Comparison of ENCODE assay signal across 1 cellular context in genomic region chr7:106285051-106285800, GRCh38.
TF ChIP-seq lines count a peak whose summit lies in the region.

No MANE protein-coding gene starts in this region.

TF ChIP-seq in HepG2, 621 proteins besides CTCF, POLR2A, EP300 and RAD21 (continued from another document and continues in another):
- TF ChIP-seq, protein P1, sequence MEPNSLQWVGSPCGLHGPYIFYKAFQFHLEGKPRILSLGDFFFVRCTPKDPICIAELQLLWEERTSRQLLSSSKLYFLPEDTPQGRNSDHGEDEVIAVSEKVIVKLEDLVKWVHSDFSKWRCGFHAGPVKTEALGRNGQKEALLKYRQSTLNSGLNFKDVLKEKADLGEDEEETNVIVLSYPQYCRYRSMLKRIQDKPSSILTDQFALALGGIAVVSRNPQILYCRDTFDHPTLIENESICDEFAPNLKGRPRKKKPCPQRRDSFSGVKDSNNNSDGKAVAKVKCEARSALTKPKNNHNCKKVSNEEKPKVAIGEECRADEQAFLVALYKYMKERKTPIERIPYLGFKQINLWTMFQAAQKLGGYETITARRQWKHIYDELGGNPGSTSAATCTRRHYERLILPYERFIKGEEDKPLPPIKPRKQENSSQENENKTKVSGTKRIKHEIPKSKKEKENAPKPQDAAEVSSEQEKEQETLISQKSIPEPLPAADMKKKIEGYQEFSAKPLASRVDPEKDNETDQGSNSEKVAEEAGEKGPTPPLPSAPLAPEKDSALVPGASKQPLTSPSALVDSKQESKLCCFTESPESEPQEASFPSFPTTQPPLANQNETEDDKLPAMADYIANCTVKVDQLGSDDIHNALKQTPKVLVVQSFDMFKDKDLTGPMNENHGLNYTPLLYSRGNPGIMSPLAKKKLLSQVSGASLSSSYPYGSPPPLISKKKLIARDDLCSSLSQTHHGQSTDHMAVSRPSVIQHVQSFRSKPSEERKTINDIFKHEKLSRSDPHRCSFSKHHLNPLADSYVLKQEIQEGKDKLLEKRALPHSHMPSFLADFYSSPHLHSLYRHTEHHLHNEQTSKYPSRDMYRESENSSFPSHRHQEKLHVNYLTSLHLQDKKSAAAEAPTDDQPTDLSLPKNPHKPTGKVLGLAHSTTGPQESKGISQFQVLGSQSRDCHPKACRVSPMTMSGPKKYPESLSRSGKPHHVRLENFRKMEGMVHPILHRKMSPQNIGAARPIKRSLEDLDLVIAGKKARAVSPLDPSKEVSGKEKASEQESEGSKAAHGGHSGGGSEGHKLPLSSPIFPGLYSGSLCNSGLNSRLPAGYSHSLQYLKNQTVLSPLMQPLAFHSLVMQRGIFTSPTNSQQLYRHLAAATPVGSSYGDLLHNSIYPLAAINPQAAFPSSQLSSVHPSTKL (CRISPR knock-in tag; IDR thresholded peaks at IDR 0.05), result peak; percentile 83; the same call in 1 of the 2 replicates
- TF ChIP-seq DNMT3B (CRISPR knock-in tag; conservative IDR thresholded peaks at IDR 0.05) (no peak), SALL2 (CRISPR knock-in tag; IDR thresholded peaks at IDR 0.05) (peak; percentile 58; the same call in 1 of the 2 replicates), CCDC6 (CRISPR knock-in tag; IDR thresholded peaks at IDR 0.05) (peak; percentile 49; the same call in 1 of the 2 replicates), ATF1 (CRISPR knock-in tag; IDR thresholded peaks at IDR 0.05) (no peak), TCF7 (IDR thresholded peaks at IDR 0.05; ENCODE audit: low read depth) (peak; percentile 19; the same call in 1 of the 2 replicates), PHB2 (IDR thresholded peaks at IDR 0.05; ENCODE audit: partially characterized antibody) (no peak), ZBTB26 (CRISPR knock-in tag; IDR thresholded peaks at IDR 0.05; ENCODE audit: borderline replicate concordance) (no peak), KLF11 (CRISPR knock-in tag; IDR thresholded peaks at IDR 0.05) (no peak), SOX5 (CRISPR knock-in tag; IDR thresholded peaks at IDR 0.05; ENCODE audit: borderline replicate concordance) (peak; percentile 42; the same call in 1 of the 2 replicates), CREB3 (CRISPR knock-in tag; IDR thresholded peaks at IDR 0.05) (no peak), CHD2 (IDR thresholded peaks at IDR 0.05; ENCODE audit: low read depth, low read length) (no peak), SKI (IDR thresholded peaks at IDR 0.05; ENCODE audit: partially characterized antibody) (peak; percentile 68), EEA1 (CRISPR knock-in tag; IDR thresholded peaks at IDR 0.05; ENCODE audit: borderline replicate concordance) (no peak), ZNF547 (CRISPR knock-in tag; IDR thresholded peaks at IDR 0.05) (0 out of 2 replicates have a peak, but pooled peaks have one; percentile 32), ZBTB1 (CRISPR knock-in tag; IDR thresholded peaks at IDR 0.05; ENCODE audit: borderline replicate concordance) (no peak), ZBTB3 (CRISPR knock-in tag; IDR thresholded peaks at IDR 0.05; ENCODE audit: borderline replicate concordance, low read depth) (no peak), ZFP41 (CRISPR knock-in tag; IDR thresholded peaks at IDR 0.05; ENCODE audit: borderline replicate concordance) (no peak; the same call in 1 of the 2 replicates), TFDP2 (CRISPR knock-in tag; IDR thresholded peaks at IDR 0.05) (peak; percentile 74), ZNF335 (CRISPR knock-in tag; IDR thresholded peaks at IDR 0.05) (peak; percentile 71; the same call in 1 of the 2 replicates), ATAD3A (CRISPR knock-in tag; IDR thresholded peaks at IDR 0.05) (no peak), ZNF337 (CRISPR knock-in tag; IDR thresholded peaks at IDR 0.05; ENCODE audit: borderline replicate concordance, low read depth) (no peak), CBFB (CRISPR knock-in tag; IDR thresholded peaks at IDR 0.05) (no peak), NFKB2 (CRISPR knock-in tag; IDR thresholded peaks at IDR 0.05; ENCODE audit: borderline replicate concordance) (peak; percentile 59; the same call in 1 of the 2 replicates), RXRA (CRISPR knock-in tag; IDR thresholded peaks at IDR 0.05) (peak; percentile 77; the same call in 1 of the 2 replicates), TAF1 (CRISPR knock-in tag; IDR thresholded peaks at IDR 0.05) (peak; percentile 66), ZNF468 (CRISPR knock-in tag; IDR thresholded peaks at IDR 0.05) (no peak), SOX6 (IDR thresholded peaks at IDR 0.05) (no peak), SOX6 (CRISPR knock-in tag; IDR thresholded peaks at IDR 0.05) (peak; percentile 75), NAIF1 (CRISPR knock-in tag; IDR thresholded peaks at IDR 0.05; ENCODE audit: borderline replicate concordance) (peak; percentile 29; the same call in 1 of the 2 replicates), DMAP1 (CRISPR knock-in tag; IDR thresholded peaks at IDR 0.05) (peak; percentile 75; the same call in 1 of the 2 replicates), MYNN (CRISPR knock-in tag; IDR thresholded peaks at IDR 0.05; ENCODE audit: low read depth) (no peak), REL (CRISPR knock-in tag; conservative IDR thresholded peaks at IDR 0.05) (no peak; the same call in 1 of the 2 replicates), ZC3H4 (CRISPR knock-in tag; IDR thresholded peaks at IDR 0.05; ENCODE audit: borderline replicate concordance) (no peak), ZNF546 (CRISPR knock-in tag; conservative IDR thresholded peaks at IDR 0.05) (peak; percentile 47), RFX1 (IDR thresholded peaks at IDR 0.05) (no peak), NFE2L1 (CRISPR knock-in tag; IDR thresholded peaks at IDR 0.05; ENCODE audit: borderline replicate concordance) (no peak), ZNF274 (CRISPR knock-in tag; IDR thresholded peaks at IDR 0.05) (peak; percentile 63; the same call in 1 of the 2 replicates), NFIC (IDR thresholded peaks at IDR 0.05; ENCODE audit: low read length) (no peak), ZBTB8A (CRISPR knock-in tag; IDR thresholded peaks at IDR 0.05; ENCODE audit: borderline replicate concordance, low read depth) (peak; percentile 33; the same call in 1 of the 2 replicates), PHF20 (CRISPR knock-in tag; IDR thresholded peaks at IDR 0.05) (no peak; the same call in 1 of the 2 replicates), ZNF782 (CRISPR knock-in tag; IDR thresholded peaks at IDR 0.05; ENCODE audit: borderline replicate concordance) (0 out of 2 replicates have a peak, but pooled peaks have one; percentile 48), ZNF44 (CRISPR knock-in tag; IDR thresholded peaks at IDR 0.05) (no peak), ZMYM3 (CRISPR knock-in tag; IDR thresholded peaks at IDR 0.05) (no peak), CSRNP1 (CRISPR knock-in tag; IDR thresholded peaks at IDR 0.05) (no peak), ZNF761 (CRISPR knock-in tag; conservative IDR thresholded peaks at IDR 0.05) (0 out of 2 replicates have a peak, but pooled peaks have one; percentile 40), CBX1 (IDR thresholded peaks at IDR 0.05; ENCODE audit: low read depth) (peak; percentile 86), JUND (CRISPR knock-in tag; IDR thresholded peaks at IDR 0.05) (no peak), ZNF879 (CRISPR knock-in tag; IDR thresholded peaks at IDR 0.05) (0 out of 2 replicates have a peak, but pooled peaks have one; percentile 60), ZNF572 (CRISPR knock-in tag; IDR thresholded peaks at IDR 0.05) (0 out of 2 replicates have a peak, but pooled peaks have one; percentile 74), ZSCAN9 (CRISPR knock-in tag; IDR thresholded peaks at IDR 0.05; ENCODE audit: borderline replicate concordance) (no peak), SIN3A (IDR thresholded peaks at IDR 0.05; ENCODE audit: borderline replicate concordance, low read depth, low read length) (0 out of 2 replicates have a peak, but pooled peaks have one; percentile 30), ZNF205 (CRISPR knock-in tag; IDR thresholded peaks at IDR 0.05) (no peak), TBP (CRISPR knock-in tag; IDR thresholded peaks at IDR 0.05) (no peak), SOX13 (IDR thresholded peaks at IDR 0.05) (0 out of 2 replicates have a peak, but pooled peaks have one; percentile 22), SOX13 (CRISPR knock-in tag; conservative IDR thresholded peaks at IDR 0.05 in 1 of 2, IDR thresholded peaks at IDR 0.05 in 1 of 2) (peak in 1 of 2 experiments; percentile 49; a peak in 1 of 4 replicates)
- TF ChIP-seq, protein P2, sequence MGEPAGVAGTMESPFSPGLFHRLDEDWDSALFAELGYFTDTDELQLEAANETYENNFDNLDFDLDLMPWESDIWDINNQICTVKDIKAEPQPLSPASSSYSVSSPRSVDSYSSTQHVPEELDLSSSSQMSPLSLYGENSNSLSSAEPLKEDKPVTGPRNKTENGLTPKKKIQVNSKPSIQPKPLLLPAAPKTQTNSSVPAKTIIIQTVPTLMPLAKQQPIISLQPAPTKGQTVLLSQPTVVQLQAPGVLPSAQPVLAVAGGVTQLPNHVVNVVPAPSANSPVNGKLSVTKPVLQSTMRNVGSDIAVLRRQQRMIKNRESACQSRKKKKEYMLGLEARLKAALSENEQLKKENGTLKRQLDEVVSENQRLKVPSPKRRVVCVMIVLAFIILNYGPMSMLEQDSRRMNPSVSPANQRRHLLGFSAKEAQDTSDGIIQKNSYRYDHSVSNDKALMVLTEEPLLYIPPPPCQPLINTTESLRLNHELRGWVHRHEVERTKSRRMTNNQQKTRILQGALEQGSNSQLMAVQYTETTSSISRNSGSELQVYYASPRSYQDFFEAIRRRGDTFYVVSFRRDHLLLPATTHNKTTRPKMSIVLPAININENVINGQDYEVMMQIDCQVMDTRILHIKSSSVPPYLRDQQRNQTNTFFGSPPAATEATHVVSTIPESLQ (CRISPR knock-in tag; conservative IDR thresholded peaks at IDR 0.05), result no peak
- TF ChIP-seq, protein P3, sequence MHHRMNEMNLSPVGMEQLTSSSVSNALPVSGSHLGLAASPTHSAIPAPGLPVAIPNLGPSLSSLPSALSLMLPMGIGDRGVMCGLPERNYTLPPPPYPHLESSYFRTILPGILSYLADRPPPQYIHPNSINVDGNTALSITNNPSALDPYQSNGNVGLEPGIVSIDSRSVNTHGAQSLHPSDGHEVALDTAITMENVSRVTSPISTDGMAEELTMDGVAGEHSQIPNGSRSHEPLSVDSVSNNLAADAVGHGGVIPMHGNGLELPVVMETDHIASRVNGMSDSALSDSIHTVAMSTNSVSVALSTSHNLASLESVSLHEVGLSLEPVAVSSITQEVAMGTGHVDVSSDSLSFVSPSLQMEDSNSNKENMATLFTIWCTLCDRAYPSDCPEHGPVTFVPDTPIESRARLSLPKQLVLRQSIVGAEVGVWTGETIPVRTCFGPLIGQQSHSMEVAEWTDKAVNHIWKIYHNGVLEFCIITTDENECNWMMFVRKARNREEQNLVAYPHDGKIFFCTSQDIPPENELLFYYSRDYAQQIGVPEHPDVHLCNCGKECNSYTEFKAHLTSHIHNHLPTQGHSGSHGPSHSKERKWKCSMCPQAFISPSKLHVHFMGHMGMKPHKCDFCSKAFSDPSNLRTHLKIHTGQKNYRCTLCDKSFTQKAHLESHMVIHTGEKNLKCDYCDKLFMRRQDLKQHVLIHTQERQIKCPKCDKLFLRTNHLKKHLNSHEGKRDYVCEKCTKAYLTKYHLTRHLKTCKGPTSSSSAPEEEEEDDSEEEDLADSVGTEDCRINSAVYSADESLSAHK (CRISPR knock-in tag; IDR thresholded peaks at IDR 0.05; ENCODE audit: borderline replicate concordance), result no peak
- TF ChIP-seq, protein P4, sequence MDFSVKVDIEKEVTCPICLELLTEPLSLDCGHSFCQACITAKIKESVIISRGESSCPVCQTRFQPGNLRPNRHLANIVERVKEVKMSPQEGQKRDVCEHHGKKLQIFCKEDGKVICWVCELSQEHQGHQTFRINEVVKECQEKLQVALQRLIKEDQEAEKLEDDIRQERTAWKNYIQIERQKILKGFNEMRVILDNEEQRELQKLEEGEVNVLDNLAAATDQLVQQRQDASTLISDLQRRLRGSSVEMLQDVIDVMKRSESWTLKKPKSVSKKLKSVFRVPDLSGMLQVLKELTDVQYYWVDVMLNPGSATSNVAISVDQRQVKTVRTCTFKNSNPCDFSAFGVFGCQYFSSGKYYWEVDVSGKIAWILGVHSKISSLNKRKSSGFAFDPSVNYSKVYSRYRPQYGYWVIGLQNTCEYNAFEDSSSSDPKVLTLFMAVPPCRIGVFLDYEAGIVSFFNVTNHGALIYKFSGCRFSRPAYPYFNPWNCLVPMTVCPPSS (IDR thresholded peaks at IDR 0.05), result no peak
- TF ChIP-seq, protein P5, sequence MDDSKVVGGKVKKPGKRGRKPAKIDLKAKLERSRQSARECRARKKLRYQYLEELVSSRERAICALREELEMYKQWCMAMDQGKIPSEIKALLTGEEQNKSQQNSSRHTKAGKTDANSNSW (CRISPR knock-in tag; IDR thresholded peaks at IDR 0.05; ENCODE audit: borderline replicate concordance), result peak; percentile 63; the same call in 1 of the 2 replicates
